15 cellular contexts compared by ENCODE assay signal in genomic region chr18:59273936-59274928, GRCh38. TPM values are rescaled to one million over a fixed set of nuclear protein-coding genes. Genes with fewer than 3 reads are reported as not detected.
DNase-seq lines count a peak whose midpoint lies in the region; ATAC-seq and TF ChIP-seq lines count a peak whose summit lies in the region.
"Had no signal": no experiment of that assay in that cellular context is flagged by ENCODE, and none has a peak within 500 bp of the region (broad histone marks: within the 10 kb centered on the region; RNA-seq: fewer than 3 reads in every experiment).

No MANE protein-coding gene starts in this region.

- H3K9me2 ChIP-seq in MM.1S (replicated peaks; ENCODE audit: insufficient read depth, low read length), result no peaks in the 10 kb centered on the region

- H3K79me2 ChIP-seq in smooth muscle cell (ENCODE audit: low read depth) (no peaks in the 10 kb centered on the region), MM.1S (ENCODE audit: low read length) (no peaks in the 10 kb centered on the region)

- peak overlapping the region; percentile 92 for H3K27ac ChIP-seq in WERI-Rb-1
- H3K27ac ChIP-seq in iPS-20b (ENCODE audit: low read length), result no peak overlapping the region
- no peak overlapping the region for H3K27ac ChIP-seq in smooth muscle cell (ENCODE audit: low read depth)
- no peak overlapping the region for H3K27ac ChIP-seq in MM.1S (ENCODE audit: low read length)

- TF ChIP-seq CTCF in WERI-Rb-1 (IDR thresholded peaks at IDR 0.05; ENCODE audit: low read depth, low read length) (no peak), smooth muscle cell (IDR thresholded peaks at IDR 0.05; ENCODE audit: borderline replicate concordance, insufficient read depth, poor library complexity, severe bottlenecking) (no peak), MM.1S (IDR thresholded peaks at IDR 0.05; ENCODE audit: low read length) (no peak)

- no peak overlapping the region for H3K27ac Mint-ChIP-seq in activated CD4-positive, alpha-beta T cell treated with anti-CD3 and anti-CD28 coated beads, Interleukin-2, amount 10 ng/mL, durations not matched to agents 24 days and 14 days
- H3K27ac Mint-ChIP-seq: activated CD4-positive, alpha-beta memory T cell treated with anti-CD3 and anti-CD28 coated beads, Interleukin-2, amount 10 ng/mL, durations not matched to agents 7 days and 5 days; T-helper 1 cell treated with Interleukin-12 subunit alpha and Interleukin-12 subunit beta and Interleukin-4 antibody, amounts not matched to agents 30 μg/mL and 1 μg/mL, for 36 hours had no signal

- H3K4me3 ChIP-seq in WERI-Rb-1 (ENCODE audit: low read depth, low read length), result peak overlapping the region; percentile 68
- peak overlapping the region; percentile 77 for H3K4me3 ChIP-seq in iPS-20b (ENCODE audit: low read length)
- no peak overlapping the region for H3K4me3 ChIP-seq in smooth muscle cell
- H3K4me3 ChIP-seq in MM.1S (ENCODE audit: low read length), result no peak overlapping the region

- H3K4me2 ChIP-seq in smooth muscle cell (peak overlapping the region; percentile 67), MM.1S (ENCODE audit: low read depth, low read length) (no peak overlapping the region)

- H4K20me1 ChIP-seq in smooth muscle cell (ENCODE audit: low read depth) (no peaks in the 10 kb centered on the region), MM.1S (ENCODE audit: insufficient read depth, low read length) (no peaks in the 10 kb centered on the region)

- H3K9me3 ChIP-seq in WERI-Rb-1 (ENCODE audit: severe bottlenecking), result no peaks in the 10 kb centered on the region
- H3K9me3 ChIP-seq in iPS-20b (ENCODE audit: insufficient read depth, low read depth, low read length), result no peaks in the 10 kb centered on the region
- H3K9me3 ChIP-seq in smooth muscle cell (replicated peaks; ENCODE audit: low read depth), result no peaks in the 10 kb centered on the region
- H3K9me3 ChIP-seq in MM.1S (replicated peaks; ENCODE audit: insufficient read depth, low read length), result no peaks in the 10 kb centered on the region

- H3K9me3 Mint-ChIP-seq in activated CD4-positive, alpha-beta T cell treated with anti-CD3 and anti-CD28 coated beads, Interleukin-2, amount 10 ng/mL, durations not matched to agents 24 days and 14 days, result no peaks in the 10 kb centered on the region
- H3K9me3 Mint-ChIP-seq: activated CD4-positive, alpha-beta memory T cell treated with anti-CD3 and anti-CD28 coated beads, Interleukin-2, amount 10 ng/mL, durations not matched to agents 7 days and 5 days; T-helper 1 cell treated with Interleukin-12 subunit alpha and Interleukin-12 subunit beta and Interleukin-4 antibody, amounts not matched to agents 30 μg/mL and 1 μg/mL, for 36 hours had no signal

- H3K4me1 ChIP-seq in iPS-20b (ENCODE audit: insufficient read depth, low read length), result peaks cover 13% of the 10 kb centered on the region; the same call in 1 of the 2 replicates
- H3K4me1 ChIP-seq in smooth muscle cell (ENCODE audit: low read depth), result peaks cover 34% of the 10 kb centered on the region
- 0 out of 2 replicates have a peak, but pooled peaks cover 4% of the 10 kb centered on the region for H3K4me1 ChIP-seq in MM.1S (ENCODE audit: low read length)

- WGBS in smooth muscle cell (ENCODE audit: low lambda C conversion rate), result 5% methylated on average over 52 of the region's 57 CpGs

- intact Hi-C loops in activated CD4-positive, alpha-beta T cell treated with anti-CD3 and anti-CD28 coated beads, Interleukin-2, amount 10 ng/mL, durations not matched to agents 24 days and 14 days (cut with micrococcal nuclease), result loop anchor here (5.0 kb wide), 3 partner anchors 52 to 1837 kb away; partner anchors contain the start of genes GRP, LMAN1 and ONECUT2

- H3K27me3 Mint-ChIP-seq in activated CD4-positive, alpha-beta T cell treated with anti-CD3 and anti-CD28 coated beads, Interleukin-2, amount 10 ng/mL, durations not matched to agents 24 days and 14 days, result peaks cover 75% of the 10 kb centered on the region

- no peak for ATAC-seq in HG03571 (IDR thresholded peaks at IDR 0.05; ENCODE audit: unreplicated experiment)
- ATAC-seq in GM21360 (IDR thresholded peaks at IDR 0.05; ENCODE audit: unreplicated experiment), result no peak

- H3K27me3 ChIP-seq in WERI-Rb-1 (ENCODE audit: insufficient read depth, low read depth, severe bottlenecking) (no peaks in the 10 kb centered on the region), iPS-20b (ENCODE audit: insufficient read depth, low read length) (peaks cover 100% of the 10 kb centered on the region), smooth muscle cell (ENCODE audit: low read depth) (no peaks in the 10 kb centered on the region), MM.1S (replicated peaks; ENCODE audit: insufficient read depth, low read length) (peaks cover 27% of the 10 kb centered on the region)

- H3K9ac ChIP-seq in iPS-20b (ENCODE audit: low read depth, low read length) (no peak overlapping the region), smooth muscle cell (ENCODE audit: low read depth) (no peak overlapping the region), MM.1S (ENCODE audit: low read length) (no peak overlapping the region)

- H3K4me3 Mint-ChIP-seq in activated CD4-positive, alpha-beta T cell treated with anti-CD3 and anti-CD28 coated beads, Interleukin-2, amount 10 ng/mL, durations not matched to agents 24 days and 14 days, result peak overlapping the region; percentile 5
- H3K4me3 Mint-ChIP-seq: activated CD4-positive, alpha-beta memory T cell treated with anti-CD3 and anti-CD28 coated beads, Interleukin-2, amount 10 ng/mL, durations not matched to agents 7 days and 5 days; T-helper 1 cell treated with Interleukin-12 subunit alpha and Interleukin-12 subunit beta and Interleukin-4 antibody, amounts not matched to agents 30 μg/mL and 1 μg/mL, for 36 hours had no signal

- no peaks in the 10 kb centered on the region for H3F3A ChIP-seq in smooth muscle cell (ENCODE audit: low read depth)
- H3F3A ChIP-seq in MM.1S (ENCODE audit: insufficient read depth, low read length), result no peaks in the 10 kb centered on the region

- H3K36me3 ChIP-seq in WERI-Rb-1 (peaks cover 39% of the 10 kb centered on the region), iPS-20b (ENCODE audit: insufficient read depth, low read depth, low read length) (no peaks in the 10 kb centered on the region), smooth muscle cell (ENCODE audit: low read depth) (no peaks in the 10 kb centered on the region), MM.1S (replicated peaks; ENCODE audit: insufficient read depth, low read length) (no peaks in the 10 kb centered on the region)

- no peaks in the 10 kb centered on the region for H3K36me3 Mint-ChIP-seq in activated CD4-positive, alpha-beta T cell treated with anti-CD3 and anti-CD28 coated beads, Interleukin-2, amount 10 ng/mL, durations not matched to agents 24 days and 14 days (ENCODE audit: low read depth)

- no peak for DNase-seq in activated CD4-positive, alpha-beta T cell treated with anti-CD3 and anti-CD28 coated beads, Interleukin-2, amount 10 ng/mL, durations not matched to agents 24 days and 14 days
- no peak for DNase-seq in activated CD4-positive, alpha-beta T cell treated with anti-CD3 and anti-CD28 coated beads for 48 hours
- DNase-seq in WERI-Rb-1 (peak; percentile 82), smooth muscle cell (lab: John Stamatoyannopoulos, UW; ENCODE audit: unreplicated experiment) (no peak), MM.1S (no peak)
- DNase-seq: activated naive CD4-positive, alpha-beta T cell treated with anti-CD3 and anti-CD28 coated beads, Interleukin-2, amount 50 U/mL, for 16 hours; NCI-H1048; NCI-H446 treated with DMSO at 0.1 percent for 48 hours had no signal

- H3K4me1 Mint-ChIP-seq in activated CD4-positive, alpha-beta T cell treated with anti-CD3 and anti-CD28 coated beads, Interleukin-2, amount 10 ng/mL, durations not matched to agents 24 days and 14 days, result peaks cover 5% of the 10 kb centered on the region

- H2AFZ ChIP-seq in smooth muscle cell (ENCODE audit: low read depth) (no peak overlapping the region), MM.1S (ENCODE audit: low read length) (no peak overlapping the region)

RNA-seq across cellular contexts. Expression of gene RAX, which starts 1.0 kb away (rescaled TPM):
- not detected in 2 replicates for total RNA-seq in activated CD4-positive, alpha-beta T cell treated with anti-CD3 and anti-CD28 coated beads, Interleukin-2, amount 10 ng/mL, durations not matched to agents 24 days and 14 days
- not detected in 2 replicates for total RNA-seq in smooth muscle cell
- polyA plus RNA-seq in smooth muscle cell, result 0.21 TPM in 1 of 2 replicates, not detected in the other
- total RNA-seq: HT1080 had no signal
- polyA plus RNA-seq: keratinocyte had no signal

RNA-seq across cellular contexts. Expression of gene CPLX4, which starts 44.2 kb away (rescaled TPM):
- not detected in 2 replicates for total RNA-seq in activated CD4-positive, alpha-beta T cell treated with anti-CD3 and anti-CD28 coated beads, Interleukin-2, amount 10 ng/mL, durations not matched to agents 24 days and 14 days
- total RNA-seq in smooth muscle cell, result not detected in 2 replicates
- polyA plus RNA-seq in smooth muscle cell, result not detected in 2 replicates
- total RNA-seq: activated CD4-positive, alpha-beta memory T cell treated with anti-CD3 and anti-CD28 coated beads, Interleukin-2, amount 10 ng/mL, durations not matched to agents 7 days and 5 days; HT1080 had no signal
- polyA plus RNA-seq: keratinocyte had no signal

RNA-seq across cellular contexts. Expression of gene GRP, which starts 54.3 kb away (rescaled TPM):
- not detected in 2 replicates for total RNA-seq in activated CD4-positive, alpha-beta T cell treated with anti-CD3 and anti-CD28 coated beads, Interleukin-2, amount 10 ng/mL, durations not matched to agents 24 days and 14 days
- total RNA-seq in smooth muscle cell, result not detected in 2 replicates
- 1.0 and 1.4 TPM in 2 replicates for polyA plus RNA-seq in smooth muscle cell
- total RNA-seq: activated CD4-positive, alpha-beta memory T cell treated with anti-CD3 and anti-CD28 coated beads, Interleukin-2, amount 10 ng/mL, durations not matched to agents 7 days and 5 days; HT1080 had no signal
- polyA plus RNA-seq: keratinocyte had no signal

Comparison
In these comparisons a context has a peak if more than half of its experiments do, and no peak if none do; other contexts are left out.
1. H3K4me3 ChIP-seq: peak in WERI-Rb-1 (single experiment) and iPS-20b (single experiment); none in smooth muscle cell (single experiment) and MM.1S (single experiment).